Comparison of ENCODE assay signal across 3 cellular contexts in genomic region chr5:105593011-105593760, GRCh38.
TF ChIP-seq lines count a peak whose summit lies in the region.

No MANE protein-coding gene starts in this region.

TF ChIP-seq in SK-N-SH, 30 proteins besides CTCF, POLR2A, EP300 and RAD21:
- peak; percentile 39 for TF ChIP-seq GATA2 (CRISPR knock-in tag; IDR thresholded peaks at IDR 0.05)
- TF ChIP-seq ELF1 (IDR thresholded peaks at IDR 0.05): no peak
- no peak for TF ChIP-seq RCOR1 (IDR thresholded peaks at IDR 0.05; ENCODE audit: low read length)
- TF ChIP-seq ZBTB33 (IDR thresholded peaks at IDR 0.05; ENCODE audit: borderline replicate concordance, low read depth): no peak
- no peak for TF ChIP-seq USF2 (IDR thresholded peaks at IDR 0.05; ENCODE audit: borderline replicate concordance, low read depth, low read length)
- no peak for TF ChIP-seq TEAD4 (IDR thresholded peaks at IDR 0.05; ENCODE audit: borderline replicate concordance, insufficient read depth)
TF ChIP-seq in SK-N-SH: peak in this region for 1.

TF ChIP-seq in SK-N-SH treated with all-trans-retinoic acid at 6 μM for 48 hours, 23 proteins besides CTCF, POLR2A, EP300 and RAD21:
- no peak for TF ChIP-seq POU6F1 (CRISPR knock-in tag; IDR thresholded peaks at IDR 0.05; ENCODE audit: borderline replicate concordance, low read depth)
- TF ChIP-seq ZC3H10 (CRISPR knock-in tag; IDR thresholded peaks at IDR 0.05): no peak
- no peak for TF ChIP-seq TOX (CRISPR knock-in tag; IDR thresholded peaks at IDR 0.05; ENCODE audit: borderline replicate concordance)
- no peak for TF ChIP-seq SNAI2 (CRISPR knock-in tag; IDR thresholded peaks at IDR 0.05)
- no peak for TF ChIP-seq CSDC2 (CRISPR knock-in tag; IDR thresholded peaks at IDR 0.05)
- TF ChIP-seq BACH2 (CRISPR knock-in tag; IDR thresholded peaks at IDR 0.05; ENCODE audit: borderline replicate concordance): no peak
- TF ChIP-seq PPARA (CRISPR knock-in tag; IDR thresholded peaks at IDR 0.05; ENCODE audit: borderline replicate concordance): no peak
- TF ChIP-seq CREB5 (CRISPR knock-in tag; IDR thresholded peaks at IDR 0.05; ENCODE audit: low read depth): no peak
- no peak for TF ChIP-seq ZFP3 (CRISPR knock-in tag; IDR thresholded peaks at IDR 0.05)
- no peak for TF ChIP-seq ZNF565 (CRISPR knock-in tag; conservative IDR thresholded peaks at IDR 0.05; ENCODE audit: low read depth)
- no peak for TF ChIP-seq PATZ1 (CRISPR knock-in tag; IDR thresholded peaks at IDR 0.05; ENCODE audit: borderline replicate concordance)
- TF ChIP-seq TSHZ2 (CRISPR knock-in tag; IDR thresholded peaks at IDR 0.05): no peak
- TF ChIP-seq ZNF70 (CRISPR knock-in tag; IDR thresholded peaks at IDR 0.05): no peak
- TF ChIP-seq GLIS3 (CRISPR knock-in tag; IDR thresholded peaks at IDR 0.05): no peak
- no peak; the same call in 1 of the 2 replicates for TF ChIP-seq TCF4 (CRISPR knock-in tag; IDR thresholded peaks at IDR 0.05; ENCODE audit: borderline replicate concordance)
- no peak for TF ChIP-seq ZNF8 (CRISPR knock-in tag; IDR thresholded peaks at IDR 0.05)

TF ChIP-seq in H1, 55 proteins besides CTCF, POLR2A, EP300 and RAD21:
- TF ChIP-seq JUND (IDR thresholded peaks at IDR 0.05; ENCODE audit: low read length) (no peak), CHD7 (IDR thresholded peaks at IDR 0.05; ENCODE audit: insufficient replicate concordance, low read length) (no peak), CTBP2 (IDR thresholded peaks at IDR 0.05; ENCODE audit: borderline replicate concordance, insufficient read depth, insufficient read length, low read length) (no peak), CEBPB (IDR thresholded peaks at IDR 0.05; ENCODE audit: low read depth, low read length) (no peak), GTF2F1 (IDR thresholded peaks at IDR 0.05; ENCODE audit: borderline replicate concordance, low read depth, low read length) (no peak)
